In the genomic region with DNA sequence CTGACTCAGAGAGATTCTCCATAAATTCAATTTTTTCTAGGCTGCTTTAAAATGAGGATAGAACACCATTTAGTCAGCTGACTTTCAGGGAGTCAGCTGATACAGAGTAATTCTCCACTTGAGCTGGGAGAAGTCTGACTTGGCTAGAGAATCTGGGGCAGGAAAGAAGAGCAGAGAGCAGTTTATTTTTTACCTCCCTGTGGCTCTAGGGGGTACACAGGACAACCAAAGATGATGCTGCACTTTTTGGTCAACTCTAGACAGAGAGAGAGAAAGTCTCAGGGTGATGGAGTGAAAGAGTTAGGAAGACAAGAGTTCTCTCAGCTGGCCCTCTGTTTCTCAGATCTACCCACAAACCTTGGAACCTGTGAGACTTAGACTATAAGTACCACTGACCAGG, we compare ENCODE assay signal across 21 cellular contexts.
DNase-seq lines count a peak whose midpoint lies in the region; ATAC-seq and FAIRE-seq lines count a peak whose summit lies in the region.
"Had no signal": no experiment of that assay in that cellular context is flagged by ENCODE, and none has a peak within 500 bp of the region (broad histone marks: within the 10 kb centered on the region; RNA-seq: fewer than 3 reads in every experiment).

No MANE protein-coding gene starts in this region.

- ATAC-seq in stimulated activated naive CD8-positive, alpha-beta T cell treated with anti-CD3 and anti-CD28 coated beads, Interleukin-15, Interleukin-2, amounts not matched to agents 100 U/mL and 50 U/mL, for 24 hours, result no peak
- ATAC-seq in GM18870 (IDR thresholded peaks at IDR 0.05; ENCODE audit: unreplicated experiment) (no peak), HG03439 (IDR thresholded peaks at IDR 0.05; ENCODE audit: unreplicated experiment) (no peak)
- ATAC-seq: PC-3 had no signal

- peak overlapping the region; percentile 92 for H3K27ac ChIP-seq in epithelial cell of prostate
- H3K27ac ChIP-seq: prostate gland, SJSA1 had no signal

- H3K36me3 Mint-ChIP-seq in stimulated activated naive CD8-positive, alpha-beta T cell treated with anti-CD3 and anti-CD28 coated beads, Interleukin-15, Interleukin-2, amounts not matched to agents 100 ng/mL and 50 ng/mL, for 24 hours (ENCODE audit: low read depth), result no peaks in the 10 kb centered on the region
- H3K36me3 Mint-ChIP-seq in activated CD4-positive, alpha-beta memory T cell treated with anti-CD3 and anti-CD28 coated beads for 36 hours, result no peaks in the 10 kb centered on the region
- H3K36me3 Mint-ChIP-seq: naive B cell had no signal

- no peaks in the 10 kb centered on the region for H3K9me3 Mint-ChIP-seq in stimulated activated naive CD8-positive, alpha-beta T cell treated with anti-CD3 and anti-CD28 coated beads, Interleukin-15, Interleukin-2, amounts not matched to agents 100 ng/mL and 50 ng/mL, for 24 hours
- no peaks in the 10 kb centered on the region for H3K9me3 Mint-ChIP-seq in activated CD4-positive, alpha-beta memory T cell treated with anti-CD3 and anti-CD28 coated beads for 36 hours
- H3K9me3 Mint-ChIP-seq: naive B cell had no signal

- no peak for FAIRE-seq in urothelium cell line (lab: Jason Lieb, UNC)
- FAIRE-seq in HTR-8/SVneo (lab: Jason Lieb, UNC), result no peak
- FAIRE-seq: colon had no signal

- no peaks in the 10 kb centered on the region for H3K27me3 Mint-ChIP-seq in stimulated activated naive CD8-positive, alpha-beta T cell treated with anti-CD3 and anti-CD28 coated beads, Interleukin-15, Interleukin-2, amounts not matched to agents 100 ng/mL and 50 ng/mL, for 24 hours
- no peaks in the 10 kb centered on the region for H3K27me3 Mint-ChIP-seq in activated CD4-positive, alpha-beta memory T cell treated with anti-CD3 and anti-CD28 coated beads for 36 hours

- H3K4me3 Mint-ChIP-seq in stimulated activated naive CD8-positive, alpha-beta T cell treated with anti-CD3 and anti-CD28 coated beads, Interleukin-15, Interleukin-2, amounts not matched to agents 100 ng/mL and 50 ng/mL, for 24 hours, result no peak overlapping the region
- H3K4me3 Mint-ChIP-seq in activated CD4-positive, alpha-beta memory T cell treated with anti-CD3 and anti-CD28 coated beads for 36 hours, result peak overlapping the region; percentile 0
- H3K4me3 Mint-ChIP-seq: naive B cell had no signal

- CTCF ChIA-PET in activated CD4-positive, alpha-beta memory T cell treated with anti-CD3 and anti-CD28 coated beads for 36 hours (lab: Charles Lee), result interaction anchor here (1.1 to 3.1 kb wide), 8 partner anchors 11 to 198 kb away, joined by 3 to 23 read pairs (median 4); no protein-coding TSS in a partner anchor

- no peak for DNase-seq in stimulated activated naive CD8-positive, alpha-beta T cell treated with anti-CD3 and anti-CD28 coated beads, Interleukin-15, Interleukin-2, amounts not matched to agents 100 U/mL and 50 U/mL, for 24 hours
- DNase-seq in activated CD4-positive, alpha-beta memory T cell treated with anti-CD3 and anti-CD28 coated beads for 36 hours, result no peak
- no peak for DNase-seq in epithelial cell of prostate (ENCODE audit: low read depth, low spot score)
- DNase-seq in urothelium cell line (ENCODE audit: low spot score), result peak; percentile 1
- DNase-seq in HTR-8/SVneo (ENCODE audit: insufficient read length, low spot score), result no peak
- DNase-seq: aorta; H7; hippocampal formation; islet precursor cell; KG1; naive B cell; NCI-H1105 treated with DMSO at 0.1 percent for 48 hours; NCI-H526 treated with DMSO at 0.1 percent for 48 hours; PC-3; stimulated activated CD4-positive, alpha-beta T cell treated with anti-CD3 and anti-CD28 coated beads, Interleukin-4, amount 100 ng/mL, for 1 hour had no signal

- H3K27ac Mint-ChIP-seq in stimulated activated naive CD8-positive, alpha-beta T cell treated with anti-CD3 and anti-CD28 coated beads, Interleukin-15, Interleukin-2, amounts not matched to agents 100 ng/mL and 50 ng/mL, for 24 hours, result peak overlapping the region; percentile 85
- peak overlapping the region; percentile 73 for H3K27ac Mint-ChIP-seq in activated CD4-positive, alpha-beta memory T cell treated with anti-CD3 and anti-CD28 coated beads for 36 hours

- POLR2A ChIA-PET in activated CD4-positive, alpha-beta memory T cell treated with anti-CD3 and anti-CD28 coated beads for 36 hours (lab: Charles Lee), result interaction anchor here (0.6 to 2.4 kb wide), 8 partner anchors 11 to 111 kb away, joined by 3 to 16 read pairs (median 4); a partner anchor contains a TSS

- peaks cover 47% of the 10 kb centered on the region for H3K4me1 Mint-ChIP-seq in stimulated activated naive CD8-positive, alpha-beta T cell treated with anti-CD3 and anti-CD28 coated beads, Interleukin-15, Interleukin-2, amounts not matched to agents 100 ng/mL and 50 ng/mL, for 24 hours (ENCODE audit: low read depth)
- peaks cover 28% of the 10 kb centered on the region for H3K4me1 Mint-ChIP-seq in activated CD4-positive, alpha-beta memory T cell treated with anti-CD3 and anti-CD28 coated beads for 36 hours (ENCODE audit: low read depth)

- intact Hi-C loops in activated CD4-positive, alpha-beta memory T cell treated with anti-CD3 and anti-CD28 coated beads for 36 hours (cut with micrococcal nuclease), result loop anchor here (1.0 to 5.0 kb wide), 2 partner anchors 16 to 60 kb away; no protein-coding TSS in a partner anchor
